In genomic region chr9:6605202-6605601, GRCh38 we compare ENCODE assay signal across 13 cellular contexts. TPM values are rescaled to one million over a fixed set of nuclear protein-coding genes. Genes with fewer than 3 reads are reported as not detected.
DNase-seq lines count a peak whose midpoint lies in the region; ATAC-seq lines count a peak whose summit lies in the region.
"Had no signal": no experiment of that assay in that cellular context is flagged by ENCODE, and none has a peak within 500 bp of the region (broad histone marks: within the 10 kb centered on the region; RNA-seq: fewer than 3 reads in every experiment).

No MANE protein-coding gene starts in this region.

- peaks cover 2 to 13% (median 12%) of the 10 kb centered on the region in 3 donors for H3K4me1 Mint-ChIP-seq in CD8-positive, alpha-beta memory T cell
- H3K4me1 Mint-ChIP-seq in T-cell, result peaks cover 0 to 4% (median 2%) of the 10 kb centered on the region in 3 donors

- H3K9me3 Mint-ChIP-seq in CD8-positive, alpha-beta memory T cell, result no peaks in the 10 kb centered on the region
- H3K9me3 Mint-ChIP-seq in T-cell, result no peaks in the 10 kb centered on the region

- peak overlapping the region in 2 of 8 donors; percentile 10 to 86 for H3K27ac Mint-ChIP-seq in CD8-positive, alpha-beta memory T cell
- H3K27ac Mint-ChIP-seq in T-cell, result no peak overlapping the region
- H3K27ac Mint-ChIP-seq: progenitor cell of endocrine pancreas had no signal

- H3K4me3 Mint-ChIP-seq in CD8-positive, alpha-beta memory T cell, result peak overlapping the region in 4 of 7 donors; percentile 1 to 75 (median 58)
- no peak overlapping the region for H3K4me3 Mint-ChIP-seq in T-cell

- ATAC-seq in GM18868 (IDR thresholded peaks at IDR 0.05; ENCODE audit: unreplicated experiment), result peak; percentile 93
- peak; percentile 80 for ATAC-seq in HG02588 (IDR thresholded peaks at IDR 0.05; ENCODE audit: unreplicated experiment)
- ATAC-seq in HG03571 (IDR thresholded peaks at IDR 0.05; ENCODE audit: unreplicated experiment), result peak; percentile 92
- no peak for ATAC-seq in T-cell (replicated peaks in 1 of 4)

- no peaks in the 10 kb centered on the region for H3K4me1 ChIP-seq in CD8-positive, alpha-beta memory T cell (ENCODE audit: insufficient read depth, low read length)

- no peaks in the 10 kb centered on the region for H3K36me3 Mint-ChIP-seq in CD8-positive, alpha-beta memory T cell
- no peaks in the 10 kb centered on the region for H3K36me3 Mint-ChIP-seq in T-cell

- DNase-seq in CD8-positive, alpha-beta memory T cell, result peak in 1 of 5 donors; percentile 46
- no peak for DNase-seq in T-cell
- DNase-seq in MG63, result no peak
- no peak for DNase-seq in DMS114 treated with DMSO at 0.1 percent for 48 hours (lab: John Stamatoyannopoulos, UW; ENCODE audit: unreplicated experiment)
- DNase-seq in effector CD4-positive, alpha-beta T cell, result no peak
- DNase-seq: activated CD4-positive, CD25-positive, alpha-beta regulatory T cell; amygdala; islet precursor cell had no signal

- H3K27ac ChIP-seq in CD8-positive, alpha-beta memory T cell (ENCODE audit: low read depth, low read length), result no peak overlapping the region
- H3K27ac ChIP-seq: epithelial cell of prostate had no signal

- H3K4me3 ChIP-seq in CD8-positive, alpha-beta memory T cell (ENCODE audit: low read length), result no peak overlapping the region
- H3K4me3 ChIP-seq in MG63, result no peak overlapping the region

- POLR2A ChIA-PET in CD8-positive, alpha-beta memory T cell (lab: Charles Lee), result no interaction called here
- POLR2A ChIA-PET in T-cell (lab: Charles Lee), result no interaction called here

- H3K36me3 ChIP-seq in CD8-positive, alpha-beta memory T cell (ENCODE audit: insufficient read depth, low read length), result no peaks in the 10 kb centered on the region
- no peaks in the 10 kb centered on the region for H3K36me3 ChIP-seq in MG63

- CTCF ChIA-PET in CD8-positive, alpha-beta memory T cell (lab: Charles Lee), result no interaction called here
- CTCF ChIA-PET in T-cell (lab: Charles Lee), result no interaction called here

- H3K27me3 Mint-ChIP-seq in CD8-positive, alpha-beta memory T cell, result peaks cover 0 to 1% of the 10 kb centered on the region in 2 donors
- no peaks in the 10 kb centered on the region for H3K27me3 Mint-ChIP-seq in T-cell
- H3K27me3 Mint-ChIP-seq: progenitor cell of endocrine pancreas had no signal

- H3K9me3 ChIP-seq in CD8-positive, alpha-beta memory T cell (ENCODE audit: low read length), result no peaks in the 10 kb centered on the region
- H3K9me3 ChIP-seq in MG63, result no peaks in the 10 kb centered on the region

- no peaks in the 10 kb centered on the region for H3K27me3 ChIP-seq in CD8-positive, alpha-beta memory T cell (ENCODE audit: insufficient read depth, low read length, poor library complexity, severe bottlenecking)
- no peaks in the 10 kb centered on the region for H3K27me3 ChIP-seq in MG63

RNA-seq across cellular contexts. Expression of gene GLDC, which starts 40.3 kb away (rescaled TPM):
- total RNA-seq in CD8-positive, alpha-beta memory T cell, result 1 to 10 TPM; 3.1 to 3.8 TPM
- 0.58 TPM for polyA plus RNA-seq in CD8-positive, alpha-beta memory T cell
- total RNA-seq in T-cell, result under 1 TPM; 0.21 to 0.79 (median 0.70) TPM
- 0.82 and 3.2 TPM in 2 replicates for total RNA-seq in MG63 (2014; rRNA removed; shearing (Covaris generic); ENCODE audit: low replicate concordance)

Comparison
In these comparisons a context has a peak if more than half of its experiments do, and no peak if none do; other contexts are left out.
1. H3K4me3 Mint-ChIP-seq: peak in CD8-positive, alpha-beta memory T cell (4 of 7); none in T-cell (0 of 3).
2. ATAC-seq: peak in GM18868 (single experiment), HG02588 (single experiment) and HG03571 (single experiment); none in T-cell (0 of 4).